In genomic region chr5:72847989-72848473, GRCh38 we compare ENCODE assay signal across 1 cellular context.
A peak's percentile ranks its signal among the peaks of the same experiment; 100 is the strongest.
TF ChIP-seq lines count a peak whose summit lies in the region.

No MANE protein-coding gene starts in this region.

TF ChIP-seq in WTC11, 78 proteins besides CTCF, POLR2A, EP300 and RAD21 (continued from another document):
- TF ChIP-seq, protein P1, sequence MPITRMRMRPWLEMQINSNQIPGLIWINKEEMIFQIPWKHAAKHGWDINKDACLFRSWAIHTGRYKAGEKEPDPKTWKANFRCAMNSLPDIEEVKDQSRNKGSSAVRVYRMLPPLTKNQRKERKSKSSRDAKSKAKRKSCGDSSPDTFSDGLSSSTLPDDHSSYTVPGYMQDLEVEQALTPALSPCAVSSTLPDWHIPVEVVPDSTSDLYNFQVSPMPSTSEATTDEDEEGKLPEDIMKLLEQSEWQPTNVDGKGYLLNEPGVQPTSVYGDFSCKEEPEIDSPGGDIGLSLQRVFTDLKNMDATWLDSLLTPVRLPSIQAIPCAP (CRISPR knock-in tag; IDR thresholded peaks at IDR 0.05) = peak; percentile 53; the same call in 1 of the 2 replicates
- TF ChIP-seq JAZF1 (CRISPR knock-in tag; IDR thresholded peaks at IDR 0.05) (no peak), OVOL2 (CRISPR knock-in tag; IDR thresholded peaks at IDR 0.05; ENCODE audit: borderline replicate concordance) (no peak), NR1H2 (CRISPR knock-in tag; IDR thresholded peaks at IDR 0.05) (no peak), TEAD1 (CRISPR knock-in tag; IDR thresholded peaks at IDR 0.05) (peak; percentile 78), IRF2 (CRISPR knock-in tag; IDR thresholded peaks at IDR 0.05; ENCODE audit: borderline replicate concordance, low read depth) (no peak), KAT7 (CRISPR knock-in tag; IDR thresholded peaks at IDR 0.05; ENCODE audit: borderline replicate concordance) (peak; percentile 51; the same call in 1 of the 2 replicates), ZNF263 (CRISPR knock-in tag; IDR thresholded peaks at IDR 0.05; ENCODE audit: low read depth) (no peak), ETV6 (CRISPR knock-in tag; IDR thresholded peaks at IDR 0.05) (peak; percentile 31; the same call in 1 of the 2 replicates), SP1 (CRISPR knock-in tag; conservative IDR thresholded peaks at IDR 0.05) (peak; percentile 53; the same call in 1 of the 2 replicates), TEAD4 (CRISPR knock-in tag; IDR thresholded peaks at IDR 0.05) (peak; percentile 53; the same call in 1 of the 2 replicates), ATF1 (CRISPR knock-in tag; IDR thresholded peaks at IDR 0.05) (no peak), PRRX2 (CRISPR knock-in tag; IDR thresholded peaks at IDR 0.05) (no peak; the same call in 1 of the 2 replicates), EMX1 (CRISPR knock-in tag; IDR thresholded peaks at IDR 0.05) (no peak), RORB (CRISPR knock-in tag; IDR thresholded peaks at IDR 0.05) (no peak), ZNF317 (CRISPR knock-in tag; IDR thresholded peaks at IDR 0.05; ENCODE audit: borderline replicate concordance, low read depth) (no peak), ARID4B (CRISPR knock-in tag; IDR thresholded peaks at IDR 0.05; ENCODE audit: borderline replicate concordance) (peak; percentile 79; the same call in 1 of the 2 replicates), HMGXB4 (CRISPR knock-in tag; IDR thresholded peaks at IDR 0.05) (peak; percentile 69; the same call in 1 of the 2 replicates), NFATC4 (CRISPR knock-in tag; IDR thresholded peaks at IDR 0.05) (no peak), FOXK1 (CRISPR knock-in tag; IDR thresholded peaks at IDR 0.05) (0 out of 2 replicates have a peak, but pooled peaks have one; percentile 36), E2F4 (CRISPR knock-in tag; IDR thresholded peaks at IDR 0.05; ENCODE audit: borderline replicate concordance, low read depth) (peak; percentile 46; the same call in 1 of the 2 replicates), FOXP1 (CRISPR knock-in tag; IDR thresholded peaks at IDR 0.05; ENCODE audit: borderline replicate concordance) (peak; percentile 44; the same call in 1 of the 2 replicates), ERG (CRISPR knock-in tag; IDR thresholded peaks at IDR 0.05) (no peak)
- TF ChIP-seq, protein P2, sequence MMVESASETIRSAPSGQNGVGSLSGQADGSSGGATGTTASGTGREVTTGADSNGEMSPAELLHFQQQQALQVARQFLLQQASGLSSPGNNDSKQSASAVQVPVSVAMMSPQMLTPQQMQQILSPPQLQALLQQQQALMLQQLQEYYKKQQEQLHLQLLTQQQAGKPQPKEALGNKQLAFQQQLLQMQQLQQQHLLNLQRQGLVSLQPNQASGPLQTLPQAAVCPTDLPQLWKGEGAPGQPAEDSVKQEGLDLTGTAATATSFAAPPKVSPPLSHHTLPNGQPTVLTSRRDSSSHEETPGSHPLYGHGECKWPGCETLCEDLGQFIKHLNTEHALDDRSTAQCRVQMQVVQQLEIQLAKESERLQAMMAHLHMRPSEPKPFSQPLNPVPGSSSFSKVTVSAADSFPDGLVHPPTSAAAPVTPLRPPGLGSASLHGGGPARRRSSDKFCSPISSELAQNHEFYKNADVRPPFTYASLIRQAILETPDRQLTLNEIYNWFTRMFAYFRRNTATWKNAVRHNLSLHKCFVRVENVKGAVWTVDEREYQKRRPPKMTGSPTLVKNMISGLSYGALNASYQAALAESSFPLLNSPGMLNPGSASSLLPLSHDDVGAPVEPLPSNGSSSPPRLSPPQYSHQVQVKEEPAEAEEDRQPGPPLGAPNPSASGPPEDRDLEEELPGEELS (CRISPR knock-in tag; IDR thresholded peaks at IDR 0.05) = 0 out of 2 replicates have a peak, but pooled peaks have one; percentile 67
- TF ChIP-seq, protein P3, sequence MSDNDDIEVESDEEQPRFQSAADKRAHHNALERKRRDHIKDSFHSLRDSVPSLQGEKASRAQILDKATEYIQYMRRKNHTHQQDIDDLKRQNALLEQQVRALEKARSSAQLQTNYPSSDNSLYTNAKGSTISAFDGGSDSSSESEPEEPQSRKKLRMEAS (CRISPR knock-in tag; IDR thresholded peaks at IDR 0.05) = peak; percentile 61; the same call in 1 of the 2 replicates
- TF ChIP-seq, protein P4, sequence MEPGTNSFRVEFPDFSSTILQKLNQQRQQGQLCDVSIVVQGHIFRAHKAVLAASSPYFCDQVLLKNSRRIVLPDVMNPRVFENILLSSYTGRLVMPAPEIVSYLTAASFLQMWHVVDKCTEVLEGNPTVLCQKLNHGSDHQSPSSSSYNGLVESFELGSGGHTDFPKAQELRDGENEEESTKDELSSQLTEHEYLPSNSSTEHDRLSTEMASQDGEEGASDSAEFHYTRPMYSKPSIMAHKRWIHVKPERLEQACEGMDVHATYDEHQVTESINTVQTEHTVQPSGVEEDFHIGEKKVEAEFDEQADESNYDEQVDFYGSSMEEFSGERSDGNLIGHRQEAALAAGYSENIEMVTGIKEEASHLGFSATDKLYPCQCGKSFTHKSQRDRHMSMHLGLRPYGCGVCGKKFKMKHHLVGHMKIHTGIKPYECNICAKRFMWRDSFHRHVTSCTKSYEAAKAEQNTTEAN (CRISPR knock-in tag; IDR thresholded peaks at IDR 0.05) = 0 out of 2 replicates have a peak, but pooled peaks have one; percentile 59
- TF ChIP-seq, protein P5, sequence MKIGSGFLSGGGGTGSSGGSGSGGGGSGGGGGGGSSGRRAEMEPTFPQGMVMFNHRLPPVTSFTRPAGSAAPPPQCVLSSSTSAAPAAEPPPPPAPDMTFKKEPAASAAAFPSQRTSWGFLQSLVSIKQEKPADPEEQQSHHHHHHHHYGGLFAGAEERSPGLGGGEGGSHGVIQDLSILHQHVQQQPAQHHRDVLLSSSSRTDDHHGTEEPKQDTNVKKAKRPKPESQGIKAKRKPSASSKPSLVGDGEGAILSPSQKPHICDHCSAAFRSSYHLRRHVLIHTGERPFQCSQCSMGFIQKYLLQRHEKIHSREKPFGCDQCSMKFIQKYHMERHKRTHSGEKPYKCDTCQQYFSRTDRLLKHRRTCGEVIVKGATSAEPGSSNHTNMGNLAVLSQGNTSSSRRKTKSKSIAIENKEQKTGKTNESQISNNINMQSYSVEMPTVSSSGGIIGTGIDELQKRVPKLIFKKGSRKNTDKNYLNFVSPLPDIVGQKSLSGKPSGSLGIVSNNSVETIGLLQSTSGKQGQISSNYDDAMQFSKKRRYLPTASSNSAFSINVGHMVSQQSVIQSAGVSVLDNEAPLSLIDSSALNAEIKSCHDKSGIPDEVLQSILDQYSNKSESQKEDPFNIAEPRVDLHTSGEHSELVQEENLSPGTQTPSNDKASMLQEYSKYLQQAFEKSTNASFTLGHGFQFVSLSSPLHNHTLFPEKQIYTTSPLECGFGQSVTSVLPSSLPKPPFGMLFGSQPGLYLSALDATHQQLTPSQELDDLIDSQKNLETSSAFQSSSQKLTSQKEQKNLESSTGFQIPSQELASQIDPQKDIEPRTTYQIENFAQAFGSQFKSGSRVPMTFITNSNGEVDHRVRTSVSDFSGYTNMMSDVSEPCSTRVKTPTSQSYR (CRISPR knock-in tag; IDR thresholded peaks at IDR 0.05) = peak; percentile 42; the same call in 1 of the 2 replicates
TF ChIP-seq in WTC11: peak in this region for 25.
